In genomic region chr7:97130417-97131139, GRCh38 we compare ENCODE assay signal across 1 cellular context.
TF ChIP-seq lines count a peak whose summit lies in the region.

No MANE protein-coding gene starts in this region.

TF ChIP-seq in GM12878, 131 proteins besides CTCF, POLR2A, EP300 and RAD21 (continued from another document):
- TF ChIP-seq E2F4 (IDR thresholded peaks at IDR 0.05; ENCODE audit: low read depth, low read length) (no peak), RELA (IDR thresholded peaks at IDR 0.05; ENCODE audit: borderline replicate concordance, partially characterized antibody) (no peak), ZNF274 (IDR thresholded peaks at IDR 0.05; ENCODE audit: insufficient read depth, insufficient read length) (no peak), SKIL (IDR thresholded peaks at IDR 0.05; ENCODE audit: low read depth, poor library complexity, severe bottlenecking) (no peak), ATF2 (IDR thresholded peaks at IDR 0.05; ENCODE audit: low read length) (no peak), USF2 (IDR thresholded peaks at IDR 0.05; ENCODE audit: borderline replicate concordance, low read depth, low read length) (no peak), CUX1 (IDR thresholded peaks at IDR 0.05; ENCODE audit: insufficient replicate concordance, low read depth, low read length) (no peak), HSF1 (IDR thresholded peaks at IDR 0.05; ENCODE audit: low read depth, low read length) (no peak), SMAD1 (IDR thresholded peaks at IDR 0.05; ENCODE audit: low read depth, partially characterized antibody) (no peak)
